In the genomic region with DNA sequence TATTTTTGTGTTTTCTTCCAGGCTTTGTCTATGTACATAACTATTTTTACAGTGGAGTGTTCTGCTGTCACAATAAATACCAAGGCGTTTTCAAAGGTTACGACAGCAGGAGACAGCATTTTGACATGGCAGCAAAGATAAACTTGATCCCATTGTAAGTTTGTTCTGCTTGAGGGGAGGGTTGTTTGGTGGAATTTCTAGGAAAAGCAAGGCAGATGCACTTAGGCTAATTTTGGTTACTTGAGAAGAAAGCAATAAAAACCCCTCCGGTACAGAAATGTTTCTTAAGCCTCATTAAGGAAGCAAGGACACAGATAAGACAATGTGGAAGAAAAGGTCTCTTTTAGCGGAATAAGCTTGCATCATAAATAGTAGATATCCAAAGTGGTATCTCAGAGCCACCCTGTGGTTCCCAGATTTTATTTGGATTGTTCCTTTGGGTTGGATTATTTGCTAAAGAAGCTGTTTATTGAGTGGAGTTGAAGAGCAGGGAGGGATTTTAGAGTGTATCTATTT, we compare ENCODE assay signal across 22 cellular contexts.
"Had no signal": no experiment of that assay in that cellular context is flagged by ENCODE, and none has a peak within 500 bp of the region (broad histone marks: within the 10 kb centered on the region; RNA-seq: fewer than 3 reads in every experiment).

No MANE protein-coding gene starts in this region.

- ATAC-seq: activated CD8-positive, alpha-beta T cell treated with anti-CD3 and anti-CD28 coated beads, Interleukin-2, amount 10 ng/mL, durations not matched to agents 7 days and 5 days; activated naive CD4-positive, alpha-beta T cell treated with anti-CD3 and anti-CD28 coated beads, Interleukin-2, amount 50 U/mL, for 72 hours; heart left ventricle; stimulated activated naive CD8-positive, alpha-beta T cell treated with anti-CD3 and anti-CD28 coated beads, Interleukin-15, Interleukin-2, amounts not matched to agents 100 U/mL and 50 U/mL, for 24 hours had no signal

- H3K4me3 ChIP-seq: coronary artery, esophagus squamous epithelium, gastrocnemius medialis, heart left ventricle, spleen, upper lobe of left lung had no signal

- H3K27me3 ChIP-seq: esophagus squamous epithelium, gastrocnemius medialis, spleen, upper lobe of left lung had no signal

- DNase-seq: activated CD4-positive, alpha-beta T cell treated with anti-CD3 and anti-CD28 coated beads, Interleukin-2, amount 10 ng/mL, durations not matched to agents 7 days and 5 days; activated CD4-positive, CD25-positive, alpha-beta regulatory T cell treated with anti-CD3 and anti-CD28 coated beads, Interleukin-2, amount 50 U/mL, for 72 hours; activated CD8-positive, alpha-beta T cell treated with anti-CD3 and anti-CD28 coated beads, Interleukin-2, amount 10 ng/mL, durations not matched to agents 7 days and 5 days; activated gamma-delta T cell; aorta; endodermal cell; esophagus squamous epithelium; gastrocnemius medialis; heart left ventricle; mesenchymal stem cell; occipital lobe; posterior cingulate gyrus; retina; spleen; stimulated activated CD4-positive, alpha-beta T cell treated with anti-CD3 and anti-CD28 coated beads, Interleukin-4, amount 100 ng/mL, for 1 hour; stimulated activated naive CD8-positive, alpha-beta T cell treated with anti-CD3 and anti-CD28 coated beads, Interleukin-15, Interleukin-2, amounts not matched to agents 100 U/mL and 50 U/mL, for 24 hours; upper lobe of left lung had no signal

- H3K9me3 Mint-ChIP-seq: activated naive CD4-positive, alpha-beta T cell treated with anti-CD3 and anti-CD28 coated beads, Interleukin-2, amount 50 U/mL, for 72 hours; activated T-helper 1 cell treated with anti-CD3 and anti-CD28 coated beads, Interleukin-12 subunit alpha, Interleukin-12 subunit beta, Interleukin-2, Interleukin-4 antibody, amounts not matched to agents 30 ng/mL and 10 ng/mL and 1 ng/mL, durations not matched to agents 14 hours and 24 hours and 36 hours had no signal

- H3K36me3 ChIP-seq: esophagus squamous epithelium, gastrocnemius medialis, heart left ventricle, spleen, upper lobe of left lung had no signal

- H3K4me1 ChIP-seq: esophagus squamous epithelium, heart left ventricle, spleen, upper lobe of left lung had no signal

- H3K27ac ChIP-seq: coronary artery, esophagus squamous epithelium, heart left ventricle, spleen, upper lobe of left lung, VCaP had no signal

- H3K4me1 Mint-ChIP-seq: activated CD4-positive, alpha-beta T cell treated with anti-CD3 and anti-CD28 coated beads, Interleukin-2, amount 10 ng/mL, durations not matched to agents 7 days and 5 days had no signal

- H3K27ac Mint-ChIP-seq: activated CD4-positive, alpha-beta T cell treated with anti-CD3 and anti-CD28 coated beads, Interleukin-2, amount 10 ng/mL, durations not matched to agents 7 days and 5 days; activated CD8-positive, alpha-beta T cell treated with anti-CD3 and anti-CD28 coated beads, Interleukin-2, amount 10 ng/mL, durations not matched to agents 7 days and 5 days; activated naive CD4-positive, alpha-beta T cell treated with anti-CD3 and anti-CD28 coated beads, Interleukin-2, amount 50 U/mL, for 72 hours; activated T-helper 1 cell treated with anti-CD3 and anti-CD28 coated beads, Interleukin-12 subunit alpha, Interleukin-12 subunit beta, Interleukin-2, Interleukin-4 antibody, amounts not matched to agents 30 ng/mL and 10 ng/mL and 1 ng/mL, durations not matched to agents 14 hours and 24 hours and 36 hours; endodermal cell had no signal

- H3K27me3 Mint-ChIP-seq: activated CD4-positive, alpha-beta T cell treated with anti-CD3 and anti-CD28 coated beads, Interleukin-2, amount 10 ng/mL, durations not matched to agents 7 days and 5 days had no signal

- H3K4me3 Mint-ChIP-seq: activated CD4-positive, alpha-beta T cell treated with anti-CD3 and anti-CD28 coated beads, Interleukin-2, amount 10 ng/mL, durations not matched to agents 7 days and 5 days; activated CD8-positive, alpha-beta T cell treated with anti-CD3 and anti-CD28 coated beads, Interleukin-2, amount 10 ng/mL, durations not matched to agents 7 days and 5 days; activated T-helper 1 cell treated with anti-CD3 and anti-CD28 coated beads, Interleukin-12 subunit alpha, Interleukin-12 subunit beta, Interleukin-2, Interleukin-4 antibody, amounts not matched to agents 30 ng/mL and 10 ng/mL and 1 ng/mL, durations not matched to agents 14 hours and 24 hours and 36 hours; endodermal cell; neural crest cell had no signal

- H3K9me3 ChIP-seq: esophagus squamous epithelium, gastrocnemius medialis, heart left ventricle, spleen, upper lobe of left lung had no signal
